ENCODE assay signal across 1 cellular context in the genomic region with DNA sequence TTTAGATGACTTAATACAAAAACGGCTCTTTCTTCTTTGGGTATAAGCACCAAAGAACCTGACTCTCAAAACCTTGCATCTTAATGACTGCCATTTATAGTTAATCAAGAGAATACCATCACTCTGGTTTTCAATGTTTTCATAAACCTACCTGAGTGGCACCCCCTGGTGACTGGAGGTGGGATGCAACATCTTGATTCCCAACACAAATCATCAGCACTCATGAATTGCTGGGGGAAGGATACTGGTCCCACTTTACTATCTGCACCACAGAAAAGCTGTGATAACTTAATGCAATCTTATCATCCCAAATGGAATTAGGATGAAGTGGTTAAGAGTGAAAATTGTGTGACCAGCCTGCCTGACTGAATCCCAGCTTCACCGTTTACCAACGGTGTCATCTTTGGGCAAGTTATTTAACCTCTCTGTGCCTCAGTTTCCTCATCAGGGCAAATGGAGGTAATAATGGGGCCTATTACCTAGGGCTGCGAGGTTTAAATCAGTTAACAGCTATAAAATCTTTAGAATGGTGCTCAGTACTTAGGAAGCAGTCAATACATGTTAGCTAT.
TF ChIP-seq lines count a peak whose summit lies in the region.

No MANE protein-coding gene starts in this region.

TF ChIP-seq in K562, 482 proteins besides CTCF, POLR2A, EP300 and RAD21 (continued from another document):
- TF ChIP-seq, protein P1, sequence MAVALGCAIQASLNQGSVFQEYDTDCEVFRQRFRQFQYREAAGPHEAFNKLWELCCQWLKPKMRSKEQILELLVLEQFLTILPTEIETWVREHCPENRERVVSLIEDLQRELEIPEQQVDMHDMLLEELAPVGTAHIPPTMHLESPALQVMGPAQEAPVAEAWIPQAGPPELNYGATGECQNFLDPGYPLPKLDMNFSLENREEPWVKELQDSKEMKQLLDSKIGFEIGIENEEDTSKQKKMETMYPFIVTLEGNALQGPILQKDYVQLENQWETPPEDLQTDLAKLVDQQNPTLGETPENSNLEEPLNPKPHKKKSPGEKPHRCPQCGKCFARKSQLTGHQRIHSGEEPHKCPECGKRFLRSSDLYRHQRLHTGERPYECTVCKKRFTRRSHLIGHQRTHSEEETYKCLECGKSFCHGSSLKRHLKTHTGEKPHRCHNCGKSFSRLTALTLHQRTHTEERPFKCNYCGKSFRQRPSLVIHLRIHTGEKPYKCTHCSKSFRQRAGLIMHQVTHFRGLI (CRISPR knock-in tag; IDR thresholded peaks at IDR 0.05): no peak
- no peak for TF ChIP-seq OTX1 (CRISPR knock-in tag; IDR thresholded peaks at IDR 0.05)
- TF ChIP-seq ETV6 (IDR thresholded peaks at IDR 0.05; ENCODE audit: borderline replicate concordance in 1 of 2, low read depth in 2 of 2, low read length in 1 of 2): no peak
- TF ChIP-seq ETV6 (CRISPR knock-in tag; IDR thresholded peaks at IDR 0.05; ENCODE audit: borderline replicate concordance): no peak
- no peak for TF ChIP-seq NFRKB (IDR thresholded peaks at IDR 0.05; ENCODE audit: low read depth)
